10 cellular contexts compared by ENCODE assay signal in genomic region chr16:1884155-1884760, GRCh38. TPM values are rescaled to one million over a fixed set of nuclear protein-coding genes. Genes with fewer than 3 reads are reported as not detected.
DNase-seq lines count a peak whose midpoint lies in the region; ATAC-seq and TF ChIP-seq lines count a peak whose summit lies in the region.
"Had no signal": no experiment of that assay in that cellular context is flagged by ENCODE, and none has a peak within 500 bp of the region (broad histone marks: within the 10 kb centered on the region; RNA-seq: fewer than 3 reads in every experiment).

No MANE protein-coding gene starts in this region.

- no peaks in the 10 kb centered on the region for H3K9me3 ChIP-seq in GM23248 (ENCODE audit: low read depth)
- no peaks in the 10 kb centered on the region for H3K9me3 ChIP-seq in adipocyte (ENCODE audit: control insufficient read depth, low read length)
- H3K9me3 ChIP-seq in mesenchymal stem cell (ENCODE audit: control insufficient read depth, low read length), result no peaks in the 10 kb centered on the region
- no peaks in the 10 kb centered on the region for H3K9me3 ChIP-seq in spleen

- H2AFZ ChIP-seq in GM23248, result no peak overlapping the region
- H2AFZ ChIP-seq in mesenchymal stem cell (ENCODE audit: low read depth, low read length), result no peak overlapping the region

- H2BK12ac ChIP-seq in mesenchymal stem cell (ENCODE audit: low read length in 2 of 2), result no peak overlapping the region

- H3K4me3 ChIP-seq in GM23248 (no peak overlapping the region), LNCaP clone FGC (ENCODE audit: low read depth, low read length) (no peak overlapping the region), adipocyte (ENCODE audit: low read length) (no peak overlapping the region), mesenchymal stem cell (ENCODE audit: insufficient read depth in 1 of 2, low read depth in 1 of 2, low read length in 2 of 2) (no peak overlapping the region), spleen (no peak overlapping the region)

- H3K4me3 Mint-ChIP-seq in WTC11 (no peak overlapping the region), osteocyte (ENCODE audit: unreplicated experiment) (no peak overlapping the region)
- no peak overlapping the region for H3K4me3 Mint-ChIP-seq in T-helper 2 cell treated with Interferon-gamma antibody and Interleukin-4, amounts not matched to agents 5 μg/mL and 100 μg/mL, for 36 hours

- H3K4me2 ChIP-seq in GM23248 (ENCODE audit: unreplicated experiment), result no peak overlapping the region
- H3K4me2 ChIP-seq in mesenchymal stem cell (ENCODE audit: low read length, poor library complexity, severe bottlenecking), result no peak overlapping the region

- H3K79me2 ChIP-seq in GM23248 (ENCODE audit: insufficient read depth), result no peaks in the 10 kb centered on the region

- H3K36me3 Mint-ChIP-seq in WTC11, result no peaks in the 10 kb centered on the region
- H3K36me3 Mint-ChIP-seq in osteocyte (ENCODE audit: unreplicated experiment), result no peaks in the 10 kb centered on the region
- H3K36me3 Mint-ChIP-seq in T-helper 2 cell treated with Interferon-gamma antibody and Interleukin-4, amounts not matched to agents 5 μg/mL and 100 μg/mL, for 36 hours (ENCODE audit: low read depth), result no peaks in the 10 kb centered on the region

- DNase-seq in GM23248 (peak; percentile 34), LNCaP clone FGC (ENCODE audit: low read depth) (no peak), adipocyte (ENCODE audit: low read depth) (peak; percentile 15), mesenchymal stem cell (peak; percentile 15), WTC11 (ENCODE audit: low spot score) (no peak), spleen (no peak), osteocyte (ENCODE audit: extremely low spot score, unreplicated experiment) (no peak)
- DNase-seq in T-helper 2 cell treated with Interferon-gamma antibody and Interleukin-4, amounts not matched to agents 5 μg/mL and 100 μg/mL, for 36 hours (ENCODE audit: low spot score), result no peak
- DNase-seq: stimulated activated naive CD8-positive, alpha-beta T cell treated with anti-CD3 and anti-CD28 coated beads, Interleukin-15, Interleukin-2, amounts not matched to agents 100 U/mL and 50 U/mL, for 24 hours had no signal

- no peak overlapping the region for H2AK5ac ChIP-seq in mesenchymal stem cell (ENCODE audit: low read length, severe bottlenecking)

- H3K27me3 ChIP-seq in GM23248 (replicated peaks; ENCODE audit: insufficient read depth), result peaks cover 31% of the 10 kb centered on the region
- H3K27me3 ChIP-seq in adipocyte (replicated peaks; ENCODE audit: control insufficient read depth, insufficient read depth, low read length), result peaks cover 32% of the 10 kb centered on the region
- H3K27me3 ChIP-seq in mesenchymal stem cell (ENCODE audit: control insufficient read depth in 1 of 2, insufficient read depth in 1 of 2, low read length in 2 of 2), result peaks cover 0 to 48% of the 10 kb centered on the region in 2 experiments
- peaks cover 0 to 67% (median 2%) of the 10 kb centered on the region in 7 donors for H3K27me3 ChIP-seq in spleen (replicated peaks in 1 of 7)

- H3K18ac ChIP-seq in mesenchymal stem cell (ENCODE audit: low read depth in 1 of 2, low read length in 2 of 2), result no peak overlapping the region

- no peaks in the 10 kb centered on the region for H3K9me2 ChIP-seq in GM23248 (ENCODE audit: insufficient read depth)

- H3K14ac ChIP-seq in mesenchymal stem cell (ENCODE audit: low read length in 2 of 2), result no peak overlapping the region

- in situ Hi-C loops in GM23248 (cut with MboI), result no loop called here

- no peaks in the 10 kb centered on the region for H3K4me1 Mint-ChIP-seq in WTC11
- H3K4me1 Mint-ChIP-seq in osteocyte (ENCODE audit: unreplicated experiment), result peaks cover 3% of the 10 kb centered on the region
- no peaks in the 10 kb centered on the region for H3K4me1 Mint-ChIP-seq in T-helper 2 cell treated with Interferon-gamma antibody and Interleukin-4, amounts not matched to agents 5 μg/mL and 100 μg/mL, for 36 hours (ENCODE audit: low read depth)

- H3K4me1 ChIP-seq in GM23248 (ENCODE audit: insufficient read depth) (no peaks in the 10 kb centered on the region), adipocyte (ENCODE audit: control insufficient read depth, insufficient read depth, low read length) (peaks cover 2% of the 10 kb centered on the region), mesenchymal stem cell (ENCODE audit: control insufficient read depth, insufficient read depth, low read depth, low read length) (no peaks in the 10 kb centered on the region), spleen (no peaks in the 10 kb centered on the region)

- CTCF ChIA-PET in WTC11 (lab: Charles Lee), result interaction anchor here (0.5 to 1.6 kb wide), 4 partner anchors 17 to 45 kb away, joined by 3 to 6 read pairs (median 4); no protein-coding TSS in a partner anchor

- H3K27ac ChIP-seq in GM23248 (no peak overlapping the region), mesenchymal stem cell (ENCODE audit: low read length, poor library complexity, severe bottlenecking) (no peak overlapping the region), spleen (no peak overlapping the region)

- no peak for TF ChIP-seq POLR2A in spleen (IDR thresholded peaks at IDR 0.05)

- no peaks in the 10 kb centered on the region for H3K79me1 ChIP-seq in mesenchymal stem cell (replicated peaks; ENCODE audit: low read length, poor library complexity, severe bottlenecking)

- no peak overlapping the region for H2BK120ac ChIP-seq in mesenchymal stem cell (ENCODE audit: low read depth, low read length)

- intact Hi-C loops in spleen (cut with DNase I; ENCODE audit: low total_unique reads), result no loop called here

- H3K9ac ChIP-seq in GM23248, result no peak overlapping the region
- H3K9ac ChIP-seq in adipocyte (ENCODE audit: low read length), result no peak overlapping the region
- H3K9ac ChIP-seq in mesenchymal stem cell (ENCODE audit: low read length), result no peak overlapping the region

- no peak overlapping the region for H2BK15ac ChIP-seq in mesenchymal stem cell (ENCODE audit: low read depth, poor library complexity, severe bottlenecking)

- no peak overlapping the region for H4K8ac ChIP-seq in mesenchymal stem cell (ENCODE audit: low read length)

- TF ChIP-seq CTCF in LNCaP clone FGC (IDR thresholded peaks at IDR 0.05; ENCODE audit: control insufficient read depth, extremely low read depth, insufficient read depth), result 0 out of 2 replicates have a peak, but pooled peaks have one; percentile 2
- no peak for TF ChIP-seq CTCF in WTC11 (IDR thresholded peaks at IDR 0.05)
- peak in 1 of 11 experiments; percentile 13 for TF ChIP-seq CTCF in spleen (IDR thresholded peaks at IDR 0.05 in 8 of 11, conservative IDR thresholded peaks at IDR 0.05 in 3 of 11)
- no peak for TF ChIP-seq CTCF in osteocyte (IDR thresholded peaks at IDR 0.05)

- no peak overlapping the region for H4K91ac ChIP-seq in mesenchymal stem cell (ENCODE audit: low read length)

- 51 to 57% methylated on average over 13 of the region's 13 CpGs for WGBS in GM23248 (ENCODE audit: low coverage in 1 of 2, low lambda C conversion rate in 2 of 2, missing lambda C conversion rate in 2 of 2), 2 experiments
- 82% methylated on average over 11 of the region's 13 CpGs for WGBS in mesenchymal stem cell
- 60 to 71% (median 65%) methylated on average over 13 of the region's 13 CpGs for WGBS in spleen, 5 donors

- POLR2A ChIA-PET in WTC11 (lab: Charles Lee), result interaction anchor here (1.0 to 1.1 kb wide), 2 partner anchors 9 to 12 kb away, joined by 3 read pairs; partner anchors contain the start of gene MEIOB

- H3F3A ChIP-seq in GM23248 (ENCODE audit: insufficient read depth), result no peaks in the 10 kb centered on the region

- H3K23ac ChIP-seq in mesenchymal stem cell (ENCODE audit: low read length in 2 of 2), result no peak overlapping the region

- no peak overlapping the region for H3K27ac Mint-ChIP-seq in WTC11
- H3K27ac Mint-ChIP-seq in osteocyte (ENCODE audit: unreplicated experiment), result no peak overlapping the region
- H3K27ac Mint-ChIP-seq in T-helper 2 cell treated with Interferon-gamma antibody and Interleukin-4, amounts not matched to agents 5 μg/mL and 100 μg/mL, for 36 hours, result no peak overlapping the region

- H4K20me1 ChIP-seq in GM23248 (ENCODE audit: insufficient read depth), result no peaks in the 10 kb centered on the region

- H3K27me3 Mint-ChIP-seq in WTC11 (ENCODE audit: low read depth), result peaks cover 4% of the 10 kb centered on the region; the same call in 1 of the 2 replicates
- peaks cover 6% of the 10 kb centered on the region for H3K27me3 Mint-ChIP-seq in osteocyte (ENCODE audit: unreplicated experiment)
- peaks cover 9% of the 10 kb centered on the region for H3K27me3 Mint-ChIP-seq in T-helper 2 cell treated with Interferon-gamma antibody and Interleukin-4, amounts not matched to agents 5 μg/mL and 100 μg/mL, for 36 hours (ENCODE audit: low read depth)

- H3K4ac ChIP-seq in mesenchymal stem cell (ENCODE audit: low read depth in 1 of 2, low read length in 2 of 2), result no peak overlapping the region

- no peaks in the 10 kb centered on the region for H3K9me3 Mint-ChIP-seq in WTC11
- no peaks in the 10 kb centered on the region for H3K9me3 Mint-ChIP-seq in osteocyte (ENCODE audit: unreplicated experiment)
- no peaks in the 10 kb centered on the region for H3K9me3 Mint-ChIP-seq in T-helper 2 cell treated with Interferon-gamma antibody and Interleukin-4, amounts not matched to agents 5 μg/mL and 100 μg/mL, for 36 hours

- H3K36me3 ChIP-seq in GM23248 (ENCODE audit: low read depth) (no peaks in the 10 kb centered on the region), adipocyte (ENCODE audit: control insufficient read depth, insufficient read depth, low read length, severe bottlenecking) (no peaks in the 10 kb centered on the region), mesenchymal stem cell (ENCODE audit: control insufficient read depth in 1 of 2, insufficient read depth in 2 of 2, low read depth in 1 of 2, low read length in 2 of 2) (no peaks in the 10 kb centered on the region), spleen (no peaks in the 10 kb centered on the region)

- H2BK5ac ChIP-seq in mesenchymal stem cell (ENCODE audit: low read depth, low read length, poor library complexity, severe bottlenecking), result no peak overlapping the region

- no peak for ATAC-seq in WTC11
- ATAC-seq: stimulated activated naive CD8-positive, alpha-beta T cell treated with anti-CD3 and anti-CD28 coated beads, Interleukin-15, Interleukin-2, amounts not matched to agents 100 U/mL and 50 U/mL, for 24 hours had no signal

RNA-seq across cellular contexts. Expression of gene MEIOB, which starts 12.3 kb away (rescaled TPM):
- total RNA-seq in GM23248 (2014; rRNA removed; shearing (Covaris generic)), result 0.38 TPM in 1 of 2 replicates, not detected in the other
- polyA plus RNA-seq in GM23248 (2016; fragmentation: Nextera tagmentation; extraction: Ambion mirVana) (0.14 TPM in 1 of 2 replicates, not detected in the other), spleen (not detected)
- polyA plus RNA-seq in mesenchymal stem cell (2013, experiment 1 of 2), result not detected
- polyA plus RNA-seq in mesenchymal stem cell (2013, experiment 2 of 2), result not detected
- total RNA-seq in WTC11 (2021) (1.4 to 3.9 TPM (median 3.3 TPM) in 3 replicates), spleen (not detected), osteocyte (0.63 and 1.2 TPM in 2 replicates)

RNA-seq across cellular contexts. Expression of gene HS3ST6, which starts 34.0 kb away (rescaled TPM):
- not detected in 2 replicates for total RNA-seq in GM23248 (2014; rRNA removed; shearing (Covaris generic))
- polyA plus RNA-seq in GM23248 (2016; fragmentation: Nextera tagmentation; extraction: Ambion mirVana) (not detected in 2 replicates), spleen (under 1 TPM in 1 of 3 donors, not detected in 2; 0.06 TPM)
- polyA plus RNA-seq in mesenchymal stem cell (2013, experiment 1 of 2), result not detected
- not detected for polyA plus RNA-seq in mesenchymal stem cell (2013, experiment 2 of 2)
- total RNA-seq in WTC11 (2021) (0.41 to 1.0 TPM (median 0.50 TPM) in 3 replicates), spleen (under 1 TPM in 1 of 7 donors, not detected in 6; 0.20 TPM), osteocyte (not detected in 2 replicates)
- total RNA-seq: pulmonary artery endothelial cell had no signal

RNA-seq across cellular contexts. Expression of gene FAHD1, which starts 57.3 kb away (rescaled TPM):
- total RNA-seq in GM23248 (2014; rRNA removed; shearing (Covaris generic)), result 40.9 and 55.3 TPM in 2 replicates
- polyA plus RNA-seq in GM23248 (2016; fragmentation: Nextera tagmentation; extraction: Ambion mirVana) (39.7 and 40.6 TPM in 2 replicates), spleen (10 to 100 TPM; 13.8 to 23.1 (median 15.4) TPM)
- 44.9 TPM for polyA plus RNA-seq in mesenchymal stem cell (2013, experiment 1 of 2)
- polyA plus RNA-seq in mesenchymal stem cell (2013, experiment 2 of 2), result 44.5 TPM
- total RNA-seq in WTC11 (2021) (14.3 to 19.5 TPM (median 19.4 TPM) in 3 replicates), spleen (10 to 100 TPM in 6 of 7 donors, 1 to 10 TPM in 1; 9.5 to 34.9 (median 17.7) TPM), osteocyte (25.9 and 29.5 TPM in 2 replicates)

RNA-seq across cellular contexts. Expression of gene HAGH, which starts 57.6 kb away (rescaled TPM):
- total RNA-seq in GM23248 (2014; rRNA removed; shearing (Covaris generic)), result 48.4 and 76.5 TPM in 2 replicates
- polyA plus RNA-seq in GM23248 (2016; fragmentation: Nextera tagmentation; extraction: Ambion mirVana) (45.5 and 48.9 TPM in 2 replicates), spleen (10 to 100 TPM; 33.6 to 76.6 (median 41.0) TPM)
- 26.1 TPM for polyA plus RNA-seq in mesenchymal stem cell (2013, experiment 1 of 2)
- polyA plus RNA-seq in mesenchymal stem cell (2013, experiment 2 of 2), result 26.5 TPM
- total RNA-seq in WTC11 (2021) (36.0 to 43.1 TPM (median 38.2 TPM) in 3 replicates), spleen (10 to 100 TPM; 42.4 to 60.4 (median 49.1) TPM), osteocyte (55.0 and 57.0 TPM in 2 replicates)

RNA-seq across cellular contexts. Expression of gene MSRB1, which starts 58.7 kb away (rescaled TPM):
- 13.9 and 14.1 TPM in 2 replicates for total RNA-seq in GM23248 (2014; rRNA removed; shearing (Covaris generic))
- polyA plus RNA-seq in GM23248 (2016; fragmentation: Nextera tagmentation; extraction: Ambion mirVana) (26.9 and 27.4 TPM in 2 replicates), spleen (10 to 100 TPM; 31.1 to 62.0 (median 31.3) TPM)
- polyA plus RNA-seq in mesenchymal stem cell (2013, experiment 1 of 2), result 21.0 TPM
- polyA plus RNA-seq in mesenchymal stem cell (2013, experiment 2 of 2), result 19.0 TPM
- total RNA-seq in WTC11 (2021) (26.4 to 29.8 TPM (median 28.3 TPM) in 3 replicates), spleen (100 to 1,000 TPM in 2 of 7 donors, 10 to 100 TPM in 5; 32.9 to 114 (median 60.4) TPM), osteocyte (17.1 and 21.0 TPM in 2 replicates)

Comparison
In these comparisons a context has a peak if more than half of its experiments do, and no peak if none do; other contexts are left out.
1. DNase-seq: peak in GM23248 (single experiment), adipocyte (single experiment) and mesenchymal stem cell (single experiment); none in LNCaP clone FGC (single experiment), WTC11 (single experiment), spleen (single experiment), osteocyte (single experiment) and T-helper 2 cell treated with Interferon-gamma antibody and Interleukin-4, amounts not matched to agents 5 μg/mL and 100 μg/mL, for 36 hours (single experiment).